8 cellular contexts compared by ENCODE assay signal in the genomic region with DNA sequence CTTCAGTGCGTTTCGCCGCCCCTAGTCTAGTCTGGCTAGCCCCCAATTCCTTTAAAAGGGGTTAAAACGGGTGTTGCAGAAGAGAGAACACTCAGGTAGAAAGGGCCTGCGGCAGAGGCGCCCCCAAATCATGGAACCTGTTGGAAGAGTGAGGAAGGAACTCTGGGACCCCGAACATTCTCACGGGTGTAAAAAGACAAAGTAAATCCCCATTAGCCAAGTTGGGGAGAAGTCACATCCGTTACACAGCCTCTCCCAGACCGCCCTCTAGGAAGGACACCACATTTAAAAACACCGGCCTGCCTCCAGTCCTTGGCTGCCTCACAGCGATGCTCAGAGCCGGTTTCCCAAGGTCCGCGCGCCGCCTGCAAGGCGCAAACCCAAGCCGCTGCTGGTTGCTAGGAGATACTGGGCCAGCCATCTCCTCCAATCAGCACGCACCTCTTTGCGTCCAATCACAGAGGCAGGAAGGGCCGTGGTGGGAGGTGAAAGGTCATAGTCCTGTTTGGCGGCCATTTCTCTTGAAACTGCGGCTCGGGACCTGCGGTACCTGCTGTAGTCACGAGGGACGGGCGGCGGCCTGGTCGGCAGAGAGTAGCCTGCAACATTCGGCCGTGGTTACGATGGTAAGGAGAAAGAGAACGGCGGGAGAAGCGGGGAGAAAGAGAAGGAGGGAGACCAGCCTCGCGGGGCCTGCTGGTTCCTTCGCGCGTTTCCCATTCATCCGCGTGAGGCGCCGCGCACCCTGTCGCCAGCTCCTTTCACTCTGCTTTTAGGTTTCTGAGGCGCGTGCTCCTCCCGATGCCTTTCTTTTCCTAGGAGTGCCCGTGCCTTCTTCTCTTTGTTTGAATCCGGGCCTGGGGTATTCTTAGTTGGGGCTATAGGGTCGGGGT. TPM values are rescaled to one million over a fixed set of nuclear protein-coding genes. Genes with fewer than 3 reads are reported as not detected.
DNase-seq lines count a peak whose midpoint lies in the region; FAIRE-seq and TF ChIP-seq lines count a peak whose summit lies in the region.

Gene SNRPF (plus strand): TSS at position 502 of the 893 bp plus-strand sequence. CDS start 122 bp downstream, at position 624.

- H2BK15ac ChIP-seq in neuronal stem cell (ENCODE audit: low read length): no peak within 1 kb of the TSS

- peak within 1 kb of the TSS; percentile 80 for H3K18ac ChIP-seq in neuronal stem cell (ENCODE audit: low read length)

- H3K4me3 ChIP-seq in GM06990 (replicated peaks; ENCODE audit: low read depth, low read length) (peak within 1 kb of the TSS; percentile 87), HFF-Myc (replicated peaks; ENCODE audit: low read depth, low read length) (peak within 1 kb of the TSS; percentile 88), SJSA1 (peak within 1 kb of the TSS; percentile 62), neuronal stem cell (ENCODE audit: low read length in 2 of 2) (peak within 1 kb of the TSS; percentile 63 to 97)

- peak; percentile 49 for FAIRE-seq in frontal cortex (lab: Jason Lieb, UNC)

- no peak within 1 kb of the TSS for H4K91ac ChIP-seq in neuronal stem cell (ENCODE audit: low read depth, low read length, poor library complexity)

- no peak within 1 kb of the TSS for H3K4ac ChIP-seq in neuronal stem cell (ENCODE audit: low read length)

- peak within 1 kb of the TSS; percentile 88 for H2AFZ ChIP-seq in neuronal stem cell (ENCODE audit: low read length)

- no peak within 1 kb of the TSS for H4K8ac ChIP-seq in neuronal stem cell (ENCODE audit: low read depth, low read length)

- peak within 1 kb of the TSS; percentile 22 for H3K23ac ChIP-seq in neuronal stem cell (ENCODE audit: low read depth, low read length, poor library complexity)

- H3K36me3 ChIP-seq in GM06990 (ENCODE audit: control insufficient read depth, insufficient read depth, low read length) (no peaks in the 10 kb centered on the region; the same call in 1 of the 2 replicates), SJSA1 (peaks cover 28% of the 10 kb centered on the region), neuronal stem cell (replicated peaks in 1 of 2; ENCODE audit: control insufficient read depth in 2 of 2, insufficient read depth in 2 of 2, low read length in 2 of 2) (peaks cover 13 to 34% of the 10 kb centered on the region in 2 donors)

- H3K79me1 ChIP-seq in neuronal stem cell (ENCODE audit: low read depth, low read length): no peaks in the 10 kb centered on the region

- DNase-seq in GM06990 (ENCODE audit: extremely low read depth, insufficient read length) (peak; percentile 87), HFF-Myc (ENCODE audit: extremely low read depth, low read depth) (peak; percentile 95), MV-4-11 (lab: John Stamatoyannopoulos, UW) (peak; percentile 97), SJSA1 (ENCODE audit: low read depth in 1 of 2, low spot score in 2 of 2) (peak; percentile 95), frontal cortex (ENCODE audit: low spot score in 2 of 2) (peak; percentile 75 to 95), neuronal stem cell (ENCODE audit: low spot score) (peak; percentile 96), substantia nigra (lab: John Stamatoyannopoulos, UW) (peak; percentile 55 to 97 (median 89))
- peak; percentile 83 to 89 (median 86) for DNase-seq in activated naive CD4-positive, alpha-beta T cell (lab: John Stamatoyannopoulos, UW)

- no CpG with 5 or more reads among the region's 54 CpGs for WGBS in neuronal stem cell (ENCODE audit: extremely low coverage in 2 of 2, insufficient read length in 2 of 2, insufficient replicate concordance in 1 of 2), 2 donors

- H3K4me2 ChIP-seq in neuronal stem cell (ENCODE audit: insufficient read depth, low read length, poor library complexity, severe bottlenecking): peak within 1 kb of the TSS; percentile 82

- H3K9ac ChIP-seq in neuronal stem cell (ENCODE audit: low read depth, low read length, poor library complexity): peak within 1 kb of the TSS; percentile 92

- H3K9me3 ChIP-seq in SJSA1 (replicated peaks) (no peaks in the 10 kb centered on the region), neuronal stem cell (replicated peaks in 1 of 2; ENCODE audit: control insufficient read depth in 2 of 2, insufficient read depth in 1 of 2, low read depth in 1 of 2, low read length in 2 of 2) (peaks cover 4 to 27% of the 10 kb centered on the region in 2 donors)

- TF ChIP-seq CTCF in GM06990 (IDR thresholded peaks at IDR 0.05; ENCODE audit: insufficient read depth, low read length, poor library complexity, severe bottlenecking) (no peak), HFF-Myc (IDR thresholded peaks at IDR 0.05; ENCODE audit: low read depth, low read length, missing control alignments) (no peak)

- H2BK5ac ChIP-seq in neuronal stem cell (ENCODE audit: low read length): no peak within 1 kb of the TSS

- H3K4me1 ChIP-seq in SJSA1 (replicated peaks) (peaks cover 10% of the 10 kb centered on the region), neuronal stem cell (ENCODE audit: control insufficient read depth in 2 of 2, insufficient read depth in 1 of 2, low read depth in 1 of 2, low read length in 2 of 2) (peaks cover 4 to 7% of the 10 kb centered on the region in 2 donors)

- peak within 1 kb of the TSS; percentile 17; the same call in 1 of the 2 replicates for H3K27ac ChIP-seq in SJSA1
- peak within 1 kb of the TSS; percentile 81 for H3K27ac ChIP-seq in neuronal stem cell (replicated peaks; ENCODE audit: low read length)
- peak within 1 kb of the TSS; percentile 46 for H3K27ac ChIP-seq in substantia nigra (ENCODE audit: low read depth, low read length, poor library complexity, severe bottlenecking)

- H3K14ac ChIP-seq in neuronal stem cell (ENCODE audit: low read length): no peak within 1 kb of the TSS

- H3K27me3 ChIP-seq in GM06990 (replicated peaks; ENCODE audit: control insufficient read depth, insufficient read depth, low read length): no peaks in the 10 kb centered on the region
- no peaks in the 10 kb centered on the region for H3K27me3 ChIP-seq in SJSA1 (replicated peaks)
- no peaks in the 10 kb centered on the region for H3K27me3 ChIP-seq in neuronal stem cell (ENCODE audit: control insufficient read depth in 3 of 3, insufficient read depth in 3 of 3, low read depth in 1 of 3, low read length in 3 of 3)

- H2BK12ac ChIP-seq in neuronal stem cell (ENCODE audit: low read length): no peak within 1 kb of the TSS

- H2BK120ac ChIP-seq in neuronal stem cell (ENCODE audit: low read depth, low read length): no peak within 1 kb of the TSS

- no peak within 1 kb of the TSS for H2AK5ac ChIP-seq in neuronal stem cell (ENCODE audit: low read depth, low read length)

RNA-seq across cellular contexts. Expression of gene SNRPF, which starts in this region (rescaled TPM):
- 25.9 and 32.0 TPM in 2 replicates for total RNA-seq in SJSA1 (2014; rRNA removed; shearing (Covaris generic))
- total RNA-seq in frontal cortex: 25.7 TPM
- polyA plus RNA-seq in neuronal stem cell (2013, experiment 1 of 2): 137 TPM
- 142 TPM for polyA plus RNA-seq in neuronal stem cell (2013, experiment 2 of 2)

Comparison
In these comparisons a context has a peak if more than half of its experiments do, and no peak if none do; other contexts are left out.
1. Peak in every context shown above with its lines: DNase-seq, H3K4me3 ChIP-seq and H3K27ac ChIP-seq.
2. H3K27ac ChIP-seq: peak in every context shown above with its lines; median percentile 81 in neuronal stem cell; 46 in substantia nigra; 17 in SJSA1.